In the genomic region with DNA sequence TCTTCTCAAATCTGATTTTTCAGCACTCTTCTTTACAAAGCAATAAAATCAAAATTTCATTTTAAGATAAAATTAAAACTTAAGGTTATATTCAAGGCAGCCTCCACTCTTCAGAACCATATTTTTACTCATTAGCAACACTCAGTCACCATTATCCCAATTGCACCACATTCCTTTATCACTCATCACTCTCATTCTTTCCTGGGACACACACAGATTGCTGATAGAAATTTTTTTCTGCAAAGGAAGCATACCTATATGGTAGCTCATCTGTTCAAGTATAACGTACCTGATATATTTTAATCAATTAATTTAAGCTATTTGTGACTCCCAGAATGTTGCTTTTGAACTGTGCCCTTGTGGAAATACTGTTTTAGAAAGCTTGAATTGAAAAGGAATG, we compare ENCODE assay signal across 22 cellular contexts.
"Had no signal": no experiment of that assay in that cellular context is flagged by ENCODE, and none has a peak within 500 bp of the region (broad histone marks: within the 10 kb centered on the region; RNA-seq: fewer than 3 reads in every experiment).

No MANE protein-coding gene starts in this region.

- DNase-seq: activated B cell treated with CpG ODN at 0.5 μM for 24 hours; activated CD4-positive, alpha-beta memory T cell treated with anti-CD3 and anti-CD28 coated beads for 36 hours; activated CD4-positive, alpha-beta T cell treated with anti-CD3 and anti-CD28 coated beads for 4 hours; activated T-cell treated with anti-CD3 and anti-CD28 coated beads for 4 hours; brain microvascular endothelial cell; heart left ventricle; left ventricle myocardium superior; mucosa of descending colon; naive B cell; stimulated activated CD4-positive, alpha-beta T cell treated with anti-CD3 and anti-CD28 coated beads, Interleukin-12 subunit alpha, Interleukin-12 subunit beta, amount 100 ng/mL, for 4 hours; stimulated activated CD4-positive, alpha-beta T cell treated with anti-CD3 and anti-CD28 coated beads, Interleukin-1b, Interleukin-23, amount 100 ng/mL, for 48 hours; stimulated activated CD8-positive, alpha-beta memory T cell treated with anti-CD3 and anti-CD28 coated beads, Interleukin-4, amount 100 ng/mL, for 48 hours; stimulated activated naive CD4-positive, alpha-beta T cell; upper lobe of right lung had no signal

- H3K36me3 Mint-ChIP-seq: activated CD4-positive, alpha-beta memory T cell treated with anti-CD3 and anti-CD28 coated beads for 36 hours; activated naive CD8-positive, alpha-beta T cell; memory B cell; naive B cell had no signal

- H3K36me3 ChIP-seq: brain microvascular endothelial cell, gastroesophageal sphincter, heart left ventricle, upper lobe of right lung had no signal

- H3K4me1 ChIP-seq: gastroesophageal sphincter, heart left ventricle, upper lobe of right lung had no signal

- H3K4me1 Mint-ChIP-seq: activated B cell treated with CpG ODN at 0.5 μM for 24 hours; central memory CD8-positive, alpha-beta T cell; memory B cell; naive B cell; neural crest cell had no signal

- H3K4me3 Mint-ChIP-seq: activated B cell treated with CpG ODN at 0.5 μM for 24 hours; activated CD4-positive, alpha-beta memory T cell treated with anti-CD3 and anti-CD28 coated beads for 36 hours; activated naive CD8-positive, alpha-beta T cell; activated T-helper 1 cell treated with anti-CD3 and anti-CD28 coated beads, Interleukin-12 subunit alpha, Interleukin-12 subunit beta, Interleukin-2, Interleukin-4 antibody, amounts not matched to agents 30 ng/mL and 10 ng/mL and 1 ng/mL, durations not matched to agents 14 hours and 24 hours and 36 hours; central memory CD8-positive, alpha-beta T cell; memory B cell; naive B cell; neural crest cell had no signal

- H3K4me3 ChIP-seq: coronary artery, gastroesophageal sphincter, heart left ventricle, mucosa of descending colon, upper lobe of right lung had no signal

- FAIRE-seq: endometrium had no signal

- H3K27me3 Mint-ChIP-seq: activated B cell treated with CpG ODN at 0.5 μM for 24 hours; activated CD4-positive, alpha-beta memory T cell treated with anti-CD3 and anti-CD28 coated beads for 36 hours; activated naive CD8-positive, alpha-beta T cell; central memory CD8-positive, alpha-beta T cell; naive B cell had no signal

- H3K27me3 ChIP-seq: brain microvascular endothelial cell, gastroesophageal sphincter, heart left ventricle, upper lobe of right lung had no signal

- H3K27ac Mint-ChIP-seq: activated B cell treated with CpG ODN at 0.5 μM for 24 hours; activated CD4-positive, alpha-beta memory T cell treated with anti-CD3 and anti-CD28 coated beads for 36 hours; activated naive CD8-positive, alpha-beta T cell; activated T-helper 1 cell treated with anti-CD3 and anti-CD28 coated beads, Interleukin-12 subunit alpha, Interleukin-12 subunit beta, Interleukin-2, Interleukin-4 antibody, amounts not matched to agents 30 ng/mL and 10 ng/mL and 1 ng/mL, durations not matched to agents 14 hours and 24 hours and 36 hours; memory B cell; naive B cell had no signal

- H3K27ac ChIP-seq: brain microvascular endothelial cell, coronary artery, gastroesophageal sphincter, heart left ventricle, upper lobe of right lung had no signal

- H3K9me3 Mint-ChIP-seq: activated B cell treated with CpG ODN at 0.5 μM for 24 hours had no signal

- ATAC-seq: gastroesophageal sphincter, heart left ventricle, left ventricle myocardium superior, mucosa of descending colon, upper lobe of right lung had no signal

- H3K9me3 ChIP-seq: gastroesophageal sphincter, mucosa of descending colon, upper lobe of right lung had no signal
